21 cellular contexts compared by ENCODE assay signal in genomic region chr1:59408608-59409007, GRCh38.
DNase-seq lines count a peak whose midpoint lies in the region; ATAC-seq, FAIRE-seq and TF ChIP-seq lines count a peak whose summit lies in the region.
"Had no signal": no experiment of that assay in that cellular context is flagged by ENCODE, and none has a peak within 500 bp of the region (broad histone marks: within the 10 kb centered on the region; RNA-seq: fewer than 3 reads in every experiment).

No MANE protein-coding gene starts in this region.

- H4K20me1 ChIP-seq in astrocyte (ENCODE audit: insufficient read depth, low read length), result no peaks in the 10 kb centered on the region

- no peak overlapping the region for H3K4me3 ChIP-seq in AG10803 (ENCODE audit: low read length)
- no peak overlapping the region for H3K4me3 ChIP-seq in astrocyte (ENCODE audit: insufficient read depth, low read depth, low read length)
- H3K4me3 ChIP-seq in brain microvascular endothelial cell (ENCODE audit: low read depth, low read length), result no peak overlapping the region
- H3K4me3 ChIP-seq in suprapubic skin, result no peak overlapping the region
- H3K4me3 ChIP-seq: adrenal gland, left ventricle myocardium inferior, tibial nerve had no signal

- H3K4me1 Mint-ChIP-seq in astrocyte (ENCODE audit: low read depth, unreplicated experiment), result peaks cover 11% of the 10 kb centered on the region
- peaks cover 11% of the 10 kb centered on the region for H3K4me1 Mint-ChIP-seq in osteocyte (ENCODE audit: unreplicated experiment)
- H3K4me1 Mint-ChIP-seq: CD4-positive, CD25-positive, alpha-beta regulatory T cell had no signal

- TF ChIP-seq EP300 in suprapubic skin (IDR thresholded peaks at IDR 0.05), result no peak

- peak; percentile 49 for DNase-seq in AG10803 (ENCODE audit: low read depth)
- peak; percentile 40 for DNase-seq in astrocyte (ENCODE audit: low read depth)
- peak; percentile 68 for DNase-seq in left kidney (ENCODE audit: low read depth, low spot score)
- DNase-seq in osteocyte (ENCODE audit: extremely low spot score, unreplicated experiment), result no peak
- DNase-seq in GM13976 (ENCODE audit: low spot score), result no peak
- DNase-seq in brain microvascular endothelial cell, result no peak
- DNase-seq in suprapubic skin (ENCODE audit: low spot score in 2 of 2), result no peak
- DNase-seq: adrenal gland; CD4-positive, CD25-positive, alpha-beta regulatory T cell; cerebellar nuclear complex; effector memory CD8-positive, alpha-beta T cell; Karpas-422; left ventricle myocardium inferior; NCI-H1092; NCI-H2081 treated with DMSO at 0.1 percent for 48 hours; NCI-H524; small intestine had no signal

- in situ Hi-C loops in GM13976 (cut with MboI; ENCODE audit: low sequenced_read_pairs, unreplicated experiment) (no loop called here), brain microvascular endothelial cell (cut with HindIII; ENCODE audit: low pct_ligation_motif_present, low sequenced_read_pairs) (no loop called here)

- 78% methylated on average over 4 of the region's 4 CpGs for WGBS in suprapubic skin

- no peak for TF ChIP-seq POLR2A in suprapubic skin (IDR thresholded peaks at IDR 0.05)

- H3K4me3 Mint-ChIP-seq in astrocyte (ENCODE audit: unreplicated experiment), result no peak overlapping the region
- no peak overlapping the region for H3K4me3 Mint-ChIP-seq in osteocyte (ENCODE audit: unreplicated experiment)
- H3K4me3 Mint-ChIP-seq: CD4-positive, CD25-positive, alpha-beta regulatory T cell; effector memory CD8-positive, alpha-beta T cell had no signal

- TF ChIP-seq CTCF in AG10803 (conservative IDR thresholded peaks at IDR 0.05; ENCODE audit: low read length) (no peak), astrocyte (IDR thresholded peaks at IDR 0.05; ENCODE audit: insufficient read depth, low read depth, low read length) (no peak), osteocyte (IDR thresholded peaks at IDR 0.05) (no peak), GM13976 (IDR thresholded peaks at IDR 0.05; ENCODE audit: borderline replicate concordance, control extremely low read depth, extremely low read depth, insufficient read depth, missing control alignments) (no peak), brain microvascular endothelial cell (IDR thresholded peaks at IDR 0.05; ENCODE audit: low read depth, low read length, missing control alignments) (no peak), suprapubic skin (IDR thresholded peaks at IDR 0.05) (no peak)

- H3K27ac Mint-ChIP-seq in astrocyte (ENCODE audit: unreplicated experiment), result peak overlapping the region; percentile 21
- H3K27ac Mint-ChIP-seq in osteocyte (ENCODE audit: unreplicated experiment), result peak overlapping the region; percentile 50
- H3K27ac Mint-ChIP-seq: CD4-positive, CD25-positive, alpha-beta regulatory T cell; effector memory CD8-positive, alpha-beta T cell had no signal

- H3K36me3 Mint-ChIP-seq in astrocyte (ENCODE audit: low read depth, unreplicated experiment) (no peaks in the 10 kb centered on the region), osteocyte (ENCODE audit: unreplicated experiment) (no peaks in the 10 kb centered on the region)
- H3K36me3 Mint-ChIP-seq: CD4-positive, CD25-positive, alpha-beta regulatory T cell had no signal

- ATAC-seq in HG03520 (IDR thresholded peaks at IDR 0.05; ENCODE audit: unreplicated experiment), result no peak
- ATAC-seq: effector memory CD8-positive, alpha-beta T cell; Right ventricle myocardium inferior had no signal

- no peak overlapping the region for H3K9ac ChIP-seq in astrocyte (ENCODE audit: low read length)
- H3K9ac ChIP-seq: parathyroid adenoma had no signal

- no peaks in the 10 kb centered on the region for H3K79me2 ChIP-seq in astrocyte (ENCODE audit: insufficient read depth, low read length)
- H3K79me2 ChIP-seq: parathyroid adenoma had no signal

- no peak for FAIRE-seq in astrocyte (lab: Jason Lieb, UNC)
- FAIRE-seq: small intestine had no signal

- H3K9me3 Mint-ChIP-seq in astrocyte (ENCODE audit: unreplicated experiment) (peaks cover 2% of the 10 kb centered on the region), osteocyte (ENCODE audit: unreplicated experiment) (no peaks in the 10 kb centered on the region)
- H3K9me3 Mint-ChIP-seq: CD4-positive, CD25-positive, alpha-beta regulatory T cell; effector memory CD8-positive, alpha-beta T cell had no signal

- H3K27ac ChIP-seq in astrocyte (ENCODE audit: low read depth, low read length), result no peak overlapping the region
- H3K27ac ChIP-seq in brain microvascular endothelial cell, result no peak overlapping the region
- H3K27ac ChIP-seq in suprapubic skin, result no peak overlapping the region
- H3K27ac ChIP-seq: adrenal gland, left ventricle myocardium inferior, parathyroid adenoma had no signal

- no peak overlapping the region for H3K4me2 ChIP-seq in astrocyte (ENCODE audit: low read length)

- H3K27me3 Mint-ChIP-seq in astrocyte (ENCODE audit: low read depth, unreplicated experiment) (no peaks in the 10 kb centered on the region), osteocyte (ENCODE audit: unreplicated experiment) (no peaks in the 10 kb centered on the region)
- H3K27me3 Mint-ChIP-seq: CD4-positive, CD25-positive, alpha-beta regulatory T cell; effector memory CD8-positive, alpha-beta T cell had no signal

- H3K36me3 ChIP-seq in astrocyte (ENCODE audit: insufficient read depth, low read length) (no peaks in the 10 kb centered on the region), brain microvascular endothelial cell (replicated peaks) (no peaks in the 10 kb centered on the region), suprapubic skin (no peaks in the 10 kb centered on the region)
- H3K36me3 ChIP-seq: adrenal gland, left ventricle myocardium inferior, tibial nerve had no signal

- no peak overlapping the region for H2AFZ ChIP-seq in astrocyte (ENCODE audit: low read depth, low read length)
- H2AFZ ChIP-seq: parathyroid adenoma had no signal

- H3K4me1 ChIP-seq in astrocyte (ENCODE audit: insufficient read depth, low read length) (no peaks in the 10 kb centered on the region), suprapubic skin (peaks cover 3% of the 10 kb centered on the region)

- no peaks in the 10 kb centered on the region for H3K9me3 ChIP-seq in astrocyte (ENCODE audit: insufficient read depth, low read depth, low read length)
- no peaks in the 10 kb centered on the region for H3K9me3 ChIP-seq in suprapubic skin
- H3K9me3 ChIP-seq: adrenal gland, tibial nerve had no signal

- no peaks in the 10 kb centered on the region for H3K27me3 ChIP-seq in astrocyte (ENCODE audit: insufficient read depth, low read length)
- no peaks in the 10 kb centered on the region for H3K27me3 ChIP-seq in brain microvascular endothelial cell (replicated peaks)
- no peaks in the 10 kb centered on the region for H3K27me3 ChIP-seq in suprapubic skin
- H3K27me3 ChIP-seq: adrenal gland, tibial nerve had no signal

Comparison
In these comparisons a context has a peak if more than half of its experiments do, and no peak if none do; other contexts are left out.
1. DNase-seq: peak in AG10803 (single experiment), astrocyte (single experiment) and left kidney (single experiment); none in osteocyte (single experiment), GM13976 (single experiment), brain microvascular endothelial cell (single experiment) and suprapubic skin (0 of 2).